ENCODE assay signal across 28 cellular contexts in the genomic region with DNA sequence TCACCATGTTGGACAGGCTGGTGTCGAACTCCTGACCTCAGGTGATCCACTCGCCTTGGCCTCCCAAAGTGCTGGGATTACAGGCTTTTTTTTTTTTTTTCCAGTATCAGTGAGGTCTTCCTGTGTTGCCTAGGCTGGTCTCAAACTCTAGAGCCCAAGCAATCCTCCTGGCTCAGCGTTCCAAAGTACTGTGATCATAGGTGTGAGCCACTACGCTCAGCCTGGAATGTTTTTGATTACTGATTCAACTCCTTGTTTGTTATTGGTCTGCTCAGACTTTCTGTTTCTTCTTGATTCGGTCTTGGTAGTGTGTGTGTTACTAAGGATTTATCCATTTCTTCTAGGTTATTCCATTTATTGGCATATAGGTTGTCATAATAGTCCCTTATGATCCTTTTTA. TPM values are rescaled to one million over a fixed set of nuclear protein-coding genes. Genes with fewer than 3 reads are reported as not detected.
"Had no signal": no experiment of that assay in that cellular context is flagged by ENCODE, and none has a peak within 500 bp of the region (broad histone marks: within the 10 kb centered on the region; RNA-seq: fewer than 3 reads in every experiment).

No MANE protein-coding gene starts in this region.

- H3K27me3 ChIP-seq: heart right ventricle, left lung, neural progenitor cell, right lobe of liver, stomach, suprapubic skin had no signal

- H3K27ac Mint-ChIP-seq: activated CD4-positive, alpha-beta T cell treated with anti-CD3 and anti-CD28 coated beads, Interleukin-2, amount 10 ng/mL, durations not matched to agents 7 days and 5 days; activated CD8-positive, alpha-beta memory T cell treated with anti-CD3 and anti-CD28 coated beads, Interleukin-2, amount 10 ng/mL, durations not matched to agents 7 days and 5 days; activated CD8-positive, alpha-beta T cell treated with anti-CD3 and anti-CD28 coated beads for 36 hours; activated naive CD8-positive, alpha-beta T cell treated with anti-CD3 and anti-CD28 coated beads, Interleukin-2, amount 50 U/mL, for 24 hours; activated T-helper 1 cell treated with anti-CD3 and anti-CD28 coated beads, Interleukin-12 subunit alpha, Interleukin-12 subunit beta, Interleukin-2, Interleukin-4 antibody, amounts not matched to agents 30 ng/mL and 10 ng/mL and 1 ng/mL, durations not matched to agents 14 hours and 24 hours and 36 hours; brain; immature natural killer cell; neural progenitor cell; stimulated activated effector memory CD8-positive, alpha-beta T cell treated with anti-CD3 and anti-CD28 coated beads, Interleukin-12 subunit alpha, Interleukin-12 subunit beta, amount 100 ng/mL, for 72 hours; type B pancreatic cell had no signal

- H3K27ac ChIP-seq: heart right ventricle, left lung, neural progenitor cell, right lobe of liver, skin epidermis, stomach, suprapubic skin had no signal

- H3K36me3 ChIP-seq: heart right ventricle, left lung, neural progenitor cell, right lobe of liver, stomach, suprapubic skin had no signal

- H3K36me3 Mint-ChIP-seq: stimulated activated effector memory CD8-positive, alpha-beta T cell treated with anti-CD3 and anti-CD28 coated beads, Interleukin-12 subunit alpha, Interleukin-12 subunit beta, amount 100 ng/mL, for 72 hours; type B pancreatic cell had no signal

- H3K4me3 ChIP-seq: heart right ventricle, left lung, lung, neural progenitor cell, right lobe of liver, skin epidermis, stomach, suprapubic skin had no signal

- H3K4me1 Mint-ChIP-seq: activated CD8-positive, alpha-beta memory T cell treated with anti-CD3 and anti-CD28 coated beads, Interleukin-2, amount 10 ng/mL, durations not matched to agents 7 days and 5 days; activated naive CD8-positive, alpha-beta T cell treated with anti-CD3 and anti-CD28 coated beads, Interleukin-2, amount 50 U/mL, for 24 hours; brain; immature natural killer cell; neural progenitor cell; stimulated activated effector memory CD8-positive, alpha-beta T cell treated with anti-CD3 and anti-CD28 coated beads, Interleukin-12 subunit alpha, Interleukin-12 subunit beta, amount 100 ng/mL, for 72 hours had no signal

- H3K4me1 ChIP-seq: heart right ventricle, left lung, neural progenitor cell, right lobe of liver, stomach, suprapubic skin had no signal

- H3K4me3 Mint-ChIP-seq: activated CD4-positive, alpha-beta T cell treated with anti-CD3 and anti-CD28 coated beads, Interleukin-2, amount 10 ng/mL, durations not matched to agents 7 days and 5 days; activated CD8-positive, alpha-beta memory T cell treated with anti-CD3 and anti-CD28 coated beads, Interleukin-2, amount 10 ng/mL, durations not matched to agents 7 days and 5 days; activated CD8-positive, alpha-beta T cell treated with anti-CD3 and anti-CD28 coated beads for 36 hours; activated naive CD8-positive, alpha-beta T cell treated with anti-CD3 and anti-CD28 coated beads, Interleukin-2, amount 50 U/mL, for 24 hours; activated T-helper 1 cell treated with anti-CD3 and anti-CD28 coated beads, Interleukin-12 subunit alpha, Interleukin-12 subunit beta, Interleukin-2, Interleukin-4 antibody, amounts not matched to agents 30 ng/mL and 10 ng/mL and 1 ng/mL, durations not matched to agents 14 hours and 24 hours and 36 hours; brain; immature natural killer cell; naive thymus-derived CD8-positive, alpha-beta T cell; neural progenitor cell; stimulated activated effector memory CD8-positive, alpha-beta T cell treated with anti-CD3 and anti-CD28 coated beads, Interleukin-12 subunit alpha, Interleukin-12 subunit beta, amount 100 ng/mL, for 72 hours; type B pancreatic cell had no signal

- H3K4me2 ChIP-seq: neural progenitor cell had no signal

- H3K27me3 Mint-ChIP-seq: activated naive CD8-positive, alpha-beta T cell treated with anti-CD3 and anti-CD28 coated beads, Interleukin-2, amount 50 U/mL, for 24 hours had no signal

- H3K9me3 ChIP-seq: suprapubic skin had no signal

- ATAC-seq: activated CD4-positive, CD25-positive, alpha-beta regulatory T cell treated with anti-CD3 and anti-CD28 coated beads, Interleukin-2, amount 50 U/mL, for 24 hours; activated CD8-positive, alpha-beta memory T cell treated with anti-CD3 and anti-CD28 coated beads, Interleukin-2, amount 10 ng/mL, durations not matched to agents 7 days and 5 days; activated CD8-positive, alpha-beta T cell treated with anti-CD3 and anti-CD28 coated beads for 36 hours; activated naive CD8-positive, alpha-beta T cell treated with anti-CD3 and anti-CD28 coated beads, Interleukin-2, amount 50 U/mL, for 24 hours; heart right ventricle; left lung; naive thymus-derived CD8-positive, alpha-beta T cell; right lobe of liver; stimulated activated effector memory CD8-positive, alpha-beta T cell treated with anti-CD3 and anti-CD28 coated beads, Interleukin-12 subunit alpha, Interleukin-12 subunit beta, amount 100 ng/mL, for 72 hours had no signal

- DNase-seq: activated CD4-positive, alpha-beta T cell treated with anti-CD3 and anti-CD28 coated beads, Interleukin-2, amount 10 ng/mL, durations not matched to agents 7 days and 5 days; activated CD8-positive, alpha-beta memory T cell treated with anti-CD3 and anti-CD28 coated beads, Interleukin-2, amount 10 ng/mL, durations not matched to agents 7 days and 5 days; activated CD8-positive, alpha-beta T cell treated with anti-CD3 and anti-CD28 coated beads for 36 hours; activated gamma-delta T cell; activated naive CD4-positive, alpha-beta T cell treated with anti-CD3 and anti-CD28 coated beads, Interleukin-2, amount 50 U/mL, for 16 hours; activated naive CD8-positive, alpha-beta T cell treated with anti-CD3 and anti-CD28 coated beads, Interleukin-2, amount 50 U/mL, for 24 hours; activated T-cell treated with anti-CD3 and anti-CD28 coated beads for 4 hours; aorta; effector CD8-positive, alpha-beta T cell; heart right ventricle; immature natural killer cell; kidney glomerular epithelial cell; left lung; naive thymus-derived CD8-positive, alpha-beta T cell; posterior cingulate gyrus; right lobe of liver; stimulated activated CD4-positive, alpha-beta T cell treated with anti-CD3 and anti-CD28 coated beads, Interleukin-1b, Interleukin-23, amount 100 ng/mL, for 48 hours; stomach had no signal

RNA-seq across cellular contexts. Expression of a gene that starts 40.7 kb away (rescaled TPM):
- total RNA-seq: chondrocyte had no signal
